In the genomic region with DNA sequence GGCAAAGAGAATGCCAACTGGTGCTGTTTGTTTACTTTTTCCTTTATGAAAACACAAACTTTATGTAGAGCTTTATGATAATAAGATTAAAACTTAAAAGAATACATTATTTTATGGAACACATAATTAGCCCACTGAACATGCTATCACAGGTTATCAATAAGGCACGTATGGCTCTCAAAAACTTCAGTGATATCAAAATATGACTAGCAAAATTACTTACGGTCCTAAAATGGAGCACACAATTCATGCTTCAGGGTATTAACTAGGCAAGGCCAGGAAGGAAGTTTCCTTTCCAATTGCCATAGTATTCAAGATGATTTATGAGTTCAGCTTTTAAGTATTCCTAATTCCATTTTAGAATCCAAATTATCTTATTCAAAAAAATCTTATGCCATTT, we compare ENCODE assay signal across 17 cellular contexts. TPM values are rescaled to one million over a fixed set of nuclear protein-coding genes. Genes with fewer than 3 reads are reported as not detected.
DNase-seq lines count a peak whose midpoint lies in the region; ATAC-seq and TF ChIP-seq lines count a peak whose summit lies in the region.
"Had no signal": no experiment of that assay in that cellular context is flagged by ENCODE, and none has a peak within 500 bp of the region (broad histone marks: within the 10 kb centered on the region; RNA-seq: fewer than 3 reads in every experiment).

No MANE protein-coding gene starts in this region.

- no peaks in the 10 kb centered on the region for H4K20me1 ChIP-seq in hepatocyte (ENCODE audit: insufficient read depth, poor library complexity, severe bottlenecking)

- TF ChIP-seq CTCF in left ventricle myocardium inferior (IDR thresholded peaks at IDR 0.05; ENCODE audit: borderline replicate concordance) = no peak
- no peak for TF ChIP-seq CTCF in VCaP (conservative IDR thresholded peaks at IDR 0.05)
- TF ChIP-seq CTCF in hepatocyte (IDR thresholded peaks at IDR 0.05; ENCODE audit: poor library complexity) = no peak
- TF ChIP-seq CTCF in upper lobe of right lung (IDR thresholded peaks at IDR 0.05) = no peak
- TF ChIP-seq CTCF in right atrium auricular region (IDR thresholded peaks at IDR 0.05) = no peak

- peaks cover 7% of the 10 kb centered on the region for H3K4me1 ChIP-seq in left ventricle myocardium inferior
- no peaks in the 10 kb centered on the region for H3K4me1 ChIP-seq in hepatocyte (ENCODE audit: insufficient read depth)
- no peaks in the 10 kb centered on the region for H3K4me1 ChIP-seq in upper lobe of right lung
- H3K4me1 ChIP-seq in right atrium auricular region = peaks cover 0 to 3% of the 10 kb centered on the region in 2 donors

- H3K4me3 ChIP-seq in left ventricle myocardium inferior (peak overlapping the region; percentile 64), hepatocyte (peak overlapping the region; percentile 20), upper lobe of right lung (peak overlapping the region; percentile 41), right atrium auricular region (no peak overlapping the region)
- H3K4me3 ChIP-seq: GM23248 had no signal

- intact Hi-C loops in left ventricle myocardium inferior (cut with micrococcal nuclease) (no loop called here), Right ventricle myocardium inferior (cut with DNase I) (loop anchor here (10.0 kb wide), 1 partner anchor 89 kb away; a partner anchor contains a TSS), upper lobe of right lung (cut with DNase I) (no loop called here)

- H3K79me2 ChIP-seq in hepatocyte = peaks cover 83% of the 10 kb centered on the region

- DNase-seq in left ventricle myocardium inferior (no peak), Right ventricle myocardium inferior (ENCODE audit: missing footprints) (no peak), hepatocyte (ENCODE audit: low spot score) (no peak), upper lobe of right lung (no peak), DMS79 (lab: John Stamatoyannopoulos, UW) (no peak), right atrium auricular region (ENCODE audit: low spot score) (no peak)
- DNase-seq: activated CD4-positive, alpha-beta T cell treated with anti-CD3 and anti-CD28 coated beads for 48 hours; GM23248; MM.1S; NCI-H2029 treated with DMSO at 0.1 percent for 48 hours; NCI-H82; stimulated activated CD4-positive, alpha-beta T cell treated with anti-CD3 and anti-CD28 coated beads, Interleukin-4, amount 100 ng/mL, for 4 hours; T-helper 17 cell had no signal

- H3K9me2 ChIP-seq in hepatocyte (replicated peaks; ENCODE audit: insufficient read depth) = no peaks in the 10 kb centered on the region

- ATAC-seq in Right ventricle myocardium inferior (no peak), upper lobe of right lung (no peak), GM21367 (IDR thresholded peaks at IDR 0.05; ENCODE audit: unreplicated experiment) (no peak)
- ATAC-seq: T-helper 17 cell had no signal

- WGBS in hepatocyte (ENCODE audit: low lambda C conversion rate, missing lambda C conversion rate) = 47% methylated on average over 2 of the region's 2 CpGs

- H3K27me3 ChIP-seq in left ventricle myocardium inferior (ENCODE audit: low read depth) (peaks cover 5% of the 10 kb centered on the region), hepatocyte (no peaks in the 10 kb centered on the region), upper lobe of right lung (no peaks in the 10 kb centered on the region), right atrium auricular region (no peaks in the 10 kb centered on the region)

- H3K9me3 ChIP-seq in left ventricle myocardium inferior (replicated peaks) = no peaks in the 10 kb centered on the region
- no peaks in the 10 kb centered on the region for H3K9me3 ChIP-seq in hepatocyte (ENCODE audit: low read depth)
- no peaks in the 10 kb centered on the region for H3K9me3 ChIP-seq in upper lobe of right lung
- H3K9me3 ChIP-seq in right atrium auricular region = no peaks in the 10 kb centered on the region

- no peak overlapping the region for H2AFZ ChIP-seq in hepatocyte
- H2AFZ ChIP-seq: GM23248 had no signal

- H3K36me3 ChIP-seq in left ventricle myocardium inferior = no peaks in the 10 kb centered on the region
- H3K36me3 ChIP-seq in hepatocyte (replicated peaks; ENCODE audit: insufficient read depth, low read depth) = no peaks in the 10 kb centered on the region
- no peaks in the 10 kb centered on the region for H3K36me3 ChIP-seq in upper lobe of right lung
- H3K36me3 ChIP-seq in right atrium auricular region = no peaks in the 10 kb centered on the region

- no peak overlapping the region for H3K27ac ChIP-seq in left ventricle myocardium inferior (replicated peaks)
- H3K27ac ChIP-seq in VCaP = peak overlapping the region; percentile 92
- H3K27ac ChIP-seq in hepatocyte = no peak overlapping the region
- H3K27ac ChIP-seq in upper lobe of right lung = peak overlapping the region; percentile 44
- no peak overlapping the region for H3K27ac ChIP-seq in right atrium auricular region
- H3K27ac ChIP-seq: GM23248, RWPE1 had no signal

- H3K4me2 ChIP-seq in hepatocyte = peak overlapping the region; percentile 71

RNA-seq across cellular contexts. Expression of a gene that starts 3.6 kb away (rescaled TPM):
- 4.7 TPM for total RNA-seq in left ventricle myocardium inferior
- total RNA-seq in Right ventricle myocardium inferior = 4.4 TPM
- 6.5 and 10.1 TPM in 2 replicates for total RNA-seq in hepatocyte
- 7.9 and 12.4 TPM in 2 replicates for polyA plus RNA-seq in hepatocyte
- total RNA-seq in upper lobe of right lung = 7.5 TPM
- total RNA-seq in right atrium auricular region = 1 to 10 TPM; 4.4 to 5.5 TPM
- polyA plus RNA-seq: neural cell had no signal

Comparison
In these comparisons a context has a peak if more than half of its experiments do, and no peak if none do; other contexts are left out.
1. H3K4me3 ChIP-seq: peak in left ventricle myocardium inferior (single experiment), hepatocyte (single experiment) and upper lobe of right lung (single experiment); none in right atrium auricular region (0 of 2).
2. H3K27ac ChIP-seq: peak in VCaP (single experiment) and upper lobe of right lung (single experiment); none in left ventricle myocardium inferior (single experiment), hepatocyte (single experiment) and right atrium auricular region (0 of 2).